1 cellular context compared by ENCODE assay signal in the genomic region with DNA sequence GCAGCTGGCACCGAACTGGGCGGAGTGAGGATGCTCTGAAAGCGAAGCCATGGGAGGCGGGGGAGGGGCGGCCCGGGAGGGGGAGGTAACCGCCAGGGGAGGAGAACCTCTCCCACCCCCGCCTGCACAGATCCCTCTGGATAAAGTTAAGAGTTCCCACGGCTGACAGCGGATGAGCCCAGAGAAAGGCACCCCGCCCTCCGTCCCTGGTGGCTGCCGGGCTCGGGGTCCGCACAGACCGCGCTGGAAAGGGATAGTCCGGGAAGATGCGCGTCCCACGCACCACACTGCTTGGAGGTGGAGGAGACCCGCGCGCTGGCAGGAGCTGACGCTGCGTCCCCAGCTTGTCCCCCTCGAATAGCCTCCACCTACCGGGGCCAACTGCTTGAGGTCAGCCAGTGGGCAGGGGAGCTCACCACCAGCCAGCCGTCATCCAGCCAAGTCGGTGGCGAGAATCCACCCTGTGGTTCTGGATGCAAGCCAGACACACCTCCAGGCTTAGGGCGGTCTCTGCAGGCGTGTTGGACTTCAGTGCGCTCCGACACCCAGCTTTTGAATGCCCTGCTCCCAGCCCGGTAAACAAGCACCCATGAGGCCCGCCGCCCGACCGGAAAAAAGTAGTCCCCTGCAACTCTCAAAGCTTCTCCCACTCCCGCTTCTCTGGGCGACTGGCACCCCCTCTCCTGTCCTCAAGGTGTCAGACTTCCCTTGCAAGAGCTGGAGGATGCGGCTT.
TF ChIP-seq lines count a peak whose summit lies in the region.

A gene (minus strand): TSS at position 17 of the 733 bp plus-strand sequence. CDS start 86,439 bp downstream, outside the sequence.

TF ChIP-seq in GM12878, 131 proteins besides CTCF, POLR2A, EP300 and RAD21 (continued from another document):
- no peak for TF ChIP-seq CREM (IDR thresholded peaks at IDR 0.05; ENCODE audit: low read depth)
- TF ChIP-seq, protein P1, sequence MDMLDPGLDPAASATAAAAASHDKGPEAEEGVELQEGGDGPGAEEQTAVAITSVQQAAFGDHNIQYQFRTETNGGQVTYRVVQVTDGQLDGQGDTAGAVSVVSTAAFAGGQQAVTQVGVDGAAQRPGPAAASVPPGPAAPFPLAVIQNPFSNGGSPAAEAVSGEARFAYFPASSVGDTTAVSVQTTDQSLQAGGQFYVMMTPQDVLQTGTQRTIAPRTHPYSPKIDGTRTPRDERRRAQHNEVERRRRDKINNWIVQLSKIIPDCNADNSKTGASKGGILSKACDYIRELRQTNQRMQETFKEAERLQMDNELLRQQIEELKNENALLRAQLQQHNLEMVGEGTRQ (IDR thresholded peaks at IDR 0.05; ENCODE audit: borderline replicate concordance, low read depth, low read length), result no peak
- TF ChIP-seq SMAD1 (IDR thresholded peaks at IDR 0.05; ENCODE audit: low read depth, partially characterized antibody), result no peak
- no peak for TF ChIP-seq POLR2AphosphoS2 (IDR thresholded peaks at IDR 0.05; ENCODE audit: low read depth, low read length)
